In the genomic region with DNA sequence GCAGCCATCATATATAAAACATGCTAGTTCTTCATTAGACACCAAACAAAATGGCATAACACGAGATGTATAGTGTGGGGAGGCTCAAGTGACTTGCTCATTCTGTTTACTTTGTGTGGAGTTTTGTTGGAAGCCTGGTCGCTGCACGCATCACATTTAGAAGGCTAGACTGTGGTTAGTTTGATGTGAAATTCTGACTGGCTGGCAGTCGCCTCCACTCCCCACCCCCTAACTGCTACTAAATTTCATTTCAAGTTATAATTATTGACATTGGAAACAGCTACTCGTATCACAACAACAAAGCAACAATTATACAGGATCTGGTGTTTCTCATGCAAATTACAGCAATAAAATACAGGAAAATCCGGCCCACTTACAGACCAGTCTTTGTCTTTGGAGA, we compare ENCODE assay signal across 9 cellular contexts.
DNase-seq lines count a peak whose midpoint lies in the region; ATAC-seq and TF ChIP-seq lines count a peak whose summit lies in the region.
"Had no signal": no experiment of that assay in that cellular context is flagged by ENCODE, and none has a peak within 500 bp of the region (broad histone marks: within the 10 kb centered on the region; RNA-seq: fewer than 3 reads in every experiment).

No MANE protein-coding gene starts in this region.

- DNase-seq in COLO829 (ENCODE audit: low spot score) (peak; percentile 68), NCI-H526 treated with DMSO at 0.1 percent for 48 hours (lab: John Stamatoyannopoulos, UW) (peak; percentile 99), fibroblast of lung (ENCODE audit: low read depth in 2 of 2) (peak; percentile 74 to 79), neuronal stem cell (ENCODE audit: low spot score) (no peak), NCI-H1092 treated with DMSO at 0.1 percent for 48 hours (lab: John Stamatoyannopoulos, UW) (no peak), HuH-7.5 (ENCODE audit: low spot score) (no peak)
- DNase-seq in stimulated activated naive CD4-positive, alpha-beta T cell treated with Interleukin-2 at 50 U/mL for 16 hours (lab: John Stamatoyannopoulos, UW): no peak

- H3K14ac ChIP-seq in neuronal stem cell (ENCODE audit: low read length): no peak overlapping the region

- H3K79me2 ChIP-seq in fibroblast of lung (ENCODE audit: control insufficient read depth, insufficient read depth, low read length): no peaks in the 10 kb centered on the region

- no peaks in the 10 kb centered on the region for H3K79me1 ChIP-seq in neuronal stem cell (ENCODE audit: low read depth, low read length)

- H2BK120ac ChIP-seq in neuronal stem cell (ENCODE audit: low read depth, low read length): no peak overlapping the region

- H3K4me1 ChIP-seq in fibroblast of lung (ENCODE audit: control insufficient read depth, extremely low read depth, insufficient read depth, low read length) (peaks cover 5% of the 10 kb centered on the region), neuronal stem cell (ENCODE audit: control insufficient read depth in 2 of 2, insufficient read depth in 1 of 2, low read depth in 1 of 2, low read length in 2 of 2) (peaks cover 4 to 15% of the 10 kb centered on the region in 2 donors)

- H3K4me3 ChIP-seq in fibroblast of lung (replicated peaks in 1 of 4; ENCODE audit: control extremely low read depth in 1 of 4, insufficient read depth in 1 of 4, low read depth in 3 of 4, low read length in 4 of 4) (peak overlapping the region; percentile 52 to 76 (median 60)), neuronal stem cell (ENCODE audit: low read length in 2 of 2) (no peak overlapping the region)
- H3K4me3 ChIP-seq: GM12878 had no signal

- no peak overlapping the region for H3K4ac ChIP-seq in neuronal stem cell (ENCODE audit: low read length)

- H3K23ac ChIP-seq in neuronal stem cell (ENCODE audit: low read depth, low read length, poor library complexity): no peak overlapping the region

- H3K9me3 ChIP-seq in fibroblast of lung (ENCODE audit: control insufficient read depth, insufficient read depth, low read depth, low read length): no peaks in the 10 kb centered on the region
- H3K9me3 ChIP-seq in neuronal stem cell (replicated peaks in 1 of 2; ENCODE audit: control insufficient read depth in 2 of 2, insufficient read depth in 1 of 2, low read depth in 1 of 2, low read length in 2 of 2): no peaks in the 10 kb centered on the region

- H2BK15ac ChIP-seq in neuronal stem cell (ENCODE audit: low read length): no peak overlapping the region

- ATAC-seq in GM19328 (IDR thresholded peaks at IDR 0.05; ENCODE audit: unreplicated experiment): no peak
- ATAC-seq: GM12878 had no signal

- no CpG with 5 or more reads among the region's 6 CpGs for WGBS in neuronal stem cell (ENCODE audit: extremely low coverage in 2 of 2, insufficient read length in 2 of 2, insufficient replicate concordance in 1 of 2), 2 donors

- no peaks in the 10 kb centered on the region for H3K36me3 ChIP-seq in fibroblast of lung (ENCODE audit: control insufficient read depth, insufficient read depth, low read length)
- H3K36me3 ChIP-seq in neuronal stem cell (replicated peaks in 1 of 2; ENCODE audit: control insufficient read depth in 2 of 2, insufficient read depth in 2 of 2, low read length in 2 of 2): no peaks in the 10 kb centered on the region

- no peaks in the 10 kb centered on the region for H4K20me1 ChIP-seq in fibroblast of lung (ENCODE audit: control insufficient read depth, extremely low read depth, insufficient read depth, low read length)

- no peak overlapping the region for H4K91ac ChIP-seq in neuronal stem cell (ENCODE audit: low read depth, low read length, poor library complexity)

- H2BK5ac ChIP-seq in neuronal stem cell (ENCODE audit: low read length): no peak overlapping the region

- H3K9ac ChIP-seq in fibroblast of lung (ENCODE audit: insufficient read depth, low read length): no peak overlapping the region
- no peak overlapping the region for H3K9ac ChIP-seq in neuronal stem cell (ENCODE audit: low read depth, low read length, poor library complexity)

- peak overlapping the region; percentile 93 for H2AFZ ChIP-seq in fibroblast of lung (ENCODE audit: low read length)
- H2AFZ ChIP-seq in neuronal stem cell (ENCODE audit: low read length): peak overlapping the region; percentile 93

- H3K27ac ChIP-seq in fibroblast of lung (ENCODE audit: insufficient read depth, low read length) (peak overlapping the region; percentile 58), neuronal stem cell (replicated peaks; ENCODE audit: low read length) (no peak overlapping the region)

- no peak overlapping the region for H2BK12ac ChIP-seq in neuronal stem cell (ENCODE audit: low read length)

- H2AK5ac ChIP-seq in neuronal stem cell (ENCODE audit: low read depth, low read length): no peak overlapping the region

- peak overlapping the region; percentile 88 for H3K4me2 ChIP-seq in fibroblast of lung (ENCODE audit: extremely low read depth, insufficient read depth, low read length)
- H3K4me2 ChIP-seq in neuronal stem cell (ENCODE audit: insufficient read depth, low read length, poor library complexity, severe bottlenecking): no peak overlapping the region

- TF ChIP-seq CTCF in fibroblast of lung (conservative IDR thresholded peaks at IDR 0.05 in 1 of 2, IDR thresholded peaks at IDR 0.05 in 1 of 2; ENCODE audit: low read depth in 1 of 2, low read length in 2 of 2): no peak

- no peak overlapping the region for H3K18ac ChIP-seq in neuronal stem cell (ENCODE audit: low read length)

- H3K27me3 ChIP-seq in fibroblast of lung (ENCODE audit: control insufficient read depth, insufficient read depth, low read length): no peaks in the 10 kb centered on the region
- no peaks in the 10 kb centered on the region for H3K27me3 ChIP-seq in neuronal stem cell (ENCODE audit: control insufficient read depth in 3 of 3, insufficient read depth in 3 of 3, low read depth in 1 of 3, low read length in 3 of 3)

- H4K8ac ChIP-seq in neuronal stem cell (ENCODE audit: low read depth, low read length): no peak overlapping the region

Comparison
In these comparisons a context has a peak if more than half of its experiments do, and no peak if none do; other contexts are left out.
1. DNase-seq: peak in COLO829 (single experiment), NCI-H526 treated with DMSO at 0.1 percent for 48 hours (single experiment) and fibroblast of lung (2 of 2); none in neuronal stem cell (single experiment), NCI-H1092 treated with DMSO at 0.1 percent for 48 hours (single experiment), HuH-7.5 (single experiment) and stimulated activated naive CD4-positive, alpha-beta T cell treated with Interleukin-2 at 50 U/mL for 16 hours (single experiment).
2. H3K4me3 ChIP-seq: peak in fibroblast of lung (4 of 4); none in neuronal stem cell (0 of 2).